In genomic region chr2:97112320-97113049, GRCh38 we compare ENCODE assay signal across 8 cellular contexts. TPM values are rescaled to one million over a fixed set of nuclear protein-coding genes. Genes with fewer than 3 reads are reported as not detected.
DNase-seq lines count a peak whose midpoint lies in the region; ATAC-seq, FAIRE-seq and TF ChIP-seq lines count a peak whose summit lies in the region.
"Not testable (repeated sequence)": the region's sequence is repeated elsewhere in the genome, so short reads cannot be mapped to it uniquely, and the experiment has no call there.

No MANE protein-coding gene starts in this region.

- DNase-seq in HS-5 (ENCODE audit: low read depth) (peak; percentile 65), astrocyte (ENCODE audit: low read depth) (peak; percentile 11), germinal center (ENCODE audit: low spot score) (peak; percentile 14), myocyte (ENCODE audit: low read depth) (peak; percentile 71)
- peak; percentile 11 to 45 (median 29) for DNase-seq in stimulated activated CD4-positive, alpha-beta T cell treated with anti-CD3 and anti-CD28 coated beads, TNF-alpha, amount 100 ng/mL, for 24 hours (ENCODE audit: low read depth in 3 of 3)

- H3K4me1 ChIP-seq in BLaER1 treated with 17β-estradiol and CSF1 and Interleukin-3, amounts not matched to agents 10 nM and 100 nM = peaks cover 0 to 17% (median 9%) of the 10 kb centered on the region in 10 experiments; a peak in 13 of 20 replicates
- not testable (repeated sequence) for H3K4me1 ChIP-seq in astrocyte (ENCODE audit: insufficient read depth, low read length)

- TF ChIP-seq CTCF in VCaP (conservative IDR thresholded peaks at IDR 0.05) (peak; percentile 86), astrocyte (IDR thresholded peaks at IDR 0.05; ENCODE audit: insufficient read depth, low read depth, low read length) (peak; percentile 82)

- H3K27me3 Mint-ChIP-seq in astrocyte (ENCODE audit: low read depth, unreplicated experiment) = not testable (repeated sequence)

- H3K9me3 ChIP-seq in BLaER1 treated with 17β-estradiol and CSF1 and Interleukin-3, amounts not matched to agents 10 nM and 100 nM (replicated peaks in 1 of 11); astrocyte (ENCODE audit: insufficient read depth, low read depth, low read length): not testable (repeated sequence)

- not testable (repeated sequence) for H4K20me1 ChIP-seq in BLaER1 treated with 17β-estradiol and CSF1 and Interleukin-3, amounts not matched to agents 10 nM and 100 nM; astrocyte (ENCODE audit: insufficient read depth, low read length)

- H3K27ac Mint-ChIP-seq in astrocyte (ENCODE audit: unreplicated experiment) = peak overlapping the region; percentile 64

- H3K36me3 ChIP-seq in BLaER1 treated with 17β-estradiol and CSF1 and Interleukin-3, amounts not matched to agents 10 nM and 100 nM; astrocyte (ENCODE audit: insufficient read depth, low read length): not testable (repeated sequence)

- H3K27me3 ChIP-seq in BLaER1 treated with 17β-estradiol and CSF1 and Interleukin-3, amounts not matched to agents 10 nM and 100 nM; astrocyte (ENCODE audit: insufficient read depth, low read length): not testable (repeated sequence)

- H3K36me3 Mint-ChIP-seq in astrocyte (ENCODE audit: low read depth, unreplicated experiment) = not testable (repeated sequence)

- H3K4me3 ChIP-seq in BLaER1 treated with 17β-estradiol and CSF1 and Interleukin-3, amounts not matched to agents 10 nM and 100 nM = peak overlapping the region; percentile 65 to 80 (median 71)
- peak overlapping the region; percentile 64 for H3K4me3 ChIP-seq in astrocyte (ENCODE audit: insufficient read depth, low read depth, low read length)

- H3K27ac ChIP-seq in BLaER1 treated with 17β-estradiol and CSF1 and Interleukin-3, amounts not matched to agents 10 nM and 100 nM = peak overlapping the region; percentile 65 to 87 (median 81); a peak in 21 of 22 replicates
- H3K27ac ChIP-seq in VCaP (peak overlapping the region; percentile 83), astrocyte (ENCODE audit: low read depth, low read length) (peak overlapping the region; percentile 70)

- peak overlapping the region; percentile 90 to 99 (median 97) for H3K4me2 ChIP-seq in BLaER1 treated with 17β-estradiol and CSF1 and Interleukin-3, amounts not matched to agents 10 nM and 100 nM
- peak overlapping the region; percentile 99 for H3K4me2 ChIP-seq in astrocyte (ENCODE audit: low read length)

- H2AFZ ChIP-seq in astrocyte (ENCODE audit: low read depth, low read length) = peak overlapping the region; percentile 98

- peak; percentile 58 for FAIRE-seq in astrocyte (lab: Jason Lieb, UNC)

- peak; percentile 48 for ATAC-seq in GM19455 (IDR thresholded peaks at IDR 0.05; ENCODE audit: unreplicated experiment)

- H3K9ac ChIP-seq in BLaER1 treated with 17β-estradiol and CSF1 and Interleukin-3, amounts not matched to agents 10 nM and 100 nM = peak overlapping the region; percentile 76 to 85 (median 83)
- H3K9ac ChIP-seq in astrocyte (ENCODE audit: low read length) = peak overlapping the region; percentile 88

- H3K9me3 Mint-ChIP-seq in astrocyte (ENCODE audit: unreplicated experiment) = not testable (repeated sequence)

- peak overlapping the region; percentile 87 for H3K4me3 Mint-ChIP-seq in astrocyte (ENCODE audit: unreplicated experiment)

- not testable (repeated sequence) for H3K79me2 ChIP-seq in astrocyte (ENCODE audit: insufficient read depth, low read length)

- H3K4me1 Mint-ChIP-seq in astrocyte (ENCODE audit: low read depth, unreplicated experiment) = not testable (repeated sequence)

RNA-seq across cellular contexts. Expression of gene ANKRD36, which starts 0.5 kb away (rescaled TPM):
- total RNA-seq in astrocyte = 17.8 and 21.5 TPM in 2 replicates
- 9.5 and 13.3 TPM in 2 replicates for total RNA-seq in myocyte
- polyA plus RNA-seq in myocyte (2012) = 2.4 TPM

RNA-seq across cellular contexts. Expression of gene FAHD2B, which starts 17.8 kb away (rescaled TPM):
- total RNA-seq in astrocyte = 4.3 and 5.7 TPM in 2 replicates
- 0.47 and 1.3 TPM in 2 replicates for total RNA-seq in myocyte
- polyA plus RNA-seq in myocyte (2012) = 1.7 TPM

Comparison
In these comparisons a context has a peak if more than half of its experiments do, and no peak if none do; other contexts are left out.
1. Peak in every context shown above with its lines: DNase-seq, ATAC-seq, H3K4me3 ChIP-seq and H3K27ac ChIP-seq.
2. DNase-seq: peak in every context shown above with its lines; median percentile 71 in myocyte; 65 in HS-5; 29 in stimulated activated CD4-positive, alpha-beta T cell treated with anti-CD3 and anti-CD28 coated beads, TNF-alpha, amount 100 ng/mL, for 24 hours; 14 in germinal center; 11 in astrocyte.